In genomic region chr17:82370471-82371332, GRCh38 we compare ENCODE assay signal across 8 cellular contexts. TPM values are rescaled to one million over a fixed set of nuclear protein-coding genes. Genes with fewer than 3 reads are reported as not detected.
DNase-seq lines count a peak whose midpoint lies in the region; ATAC-seq, FAIRE-seq and TF ChIP-seq lines count a peak whose summit lies in the region.

No MANE protein-coding gene starts in this region.

- H3K4me1 Mint-ChIP-seq in T-helper 17 cell, result peaks cover 13% of the 10 kb centered on the region
- peaks cover 8% of the 10 kb centered on the region for H3K4me1 Mint-ChIP-seq in glutamatergic neuron (ENCODE audit: low read depth, unreplicated experiment)

- no peak for TF ChIP-seq CTCF in glutamatergic neuron (IDR thresholded peaks at IDR 0.05; ENCODE audit: partially characterized antibody, unreplicated experiment)

- no peaks in the 10 kb centered on the region for H3K9me3 ChIP-seq in T-helper 17 cell (ENCODE audit: control insufficient read depth, low read length, poor library complexity, severe bottlenecking)

- no peak overlapping the region for H3K27ac Mint-ChIP-seq in T-helper 17 cell
- H3K27ac Mint-ChIP-seq in glutamatergic neuron (ENCODE audit: unreplicated experiment), result no peak overlapping the region

- H3K27ac ChIP-seq in skin epidermis, result no peak overlapping the region

- ATAC-seq in T-helper 17 cell, result peak; percentile 41
- no peak for ATAC-seq in GM18498 (IDR thresholded peaks at IDR 0.05; ENCODE audit: unreplicated experiment)

- H3K9me3 Mint-ChIP-seq in glutamatergic neuron (ENCODE audit: unreplicated experiment), result peaks cover 3% of the 10 kb centered on the region

- H3K4me3 Mint-ChIP-seq in T-helper 17 cell, result peak overlapping the region; percentile 88
- peak overlapping the region; percentile 49 for H3K4me3 Mint-ChIP-seq in glutamatergic neuron (ENCODE audit: unreplicated experiment)

- H3K4me3 ChIP-seq in skin epidermis, result peak overlapping the region in 5 of 7 experiments; percentile 9 to 31 (median 25)

- DNase-seq in GM18507 (ENCODE audit: extremely low spot score, insufficient read length, low read depth) (no peak), T-helper 17 cell (no peak), glutamatergic neuron (no peak), HuH-7.5 (ENCODE audit: low spot score) (no peak), OCI-M2 (lab: John Stamatoyannopoulos, UW; ENCODE audit: unreplicated experiment) (no peak), NCI-H1092 (lab: John Stamatoyannopoulos, UW) (no peak)

- H3K27me3 Mint-ChIP-seq in T-helper 17 cell (peaks cover 51% of the 10 kb centered on the region), glutamatergic neuron (ENCODE audit: unreplicated experiment) (peaks cover 10% of the 10 kb centered on the region)

- peak; percentile 84 for FAIRE-seq in GM18507 (lab: Jason Lieb, UNC)

- H3K36me3 Mint-ChIP-seq in T-helper 17 cell (ENCODE audit: low read depth), result peaks cover 2% of the 10 kb centered on the region
- H3K36me3 Mint-ChIP-seq in glutamatergic neuron (ENCODE audit: unreplicated experiment), result no peaks in the 10 kb centered on the region

RNA-seq across cellular contexts. Expression of gene UTS2R, which starts 0.9 kb away (rescaled TPM):
- total RNA-seq in T-helper 17 cell (not detected), glutamatergic neuron (ENCODE audit: unreplicated experiment) (7.2 TPM)

RNA-seq across cellular contexts. Expression of gene TEX19, which starts 11.7 kb away (rescaled TPM):
- total RNA-seq in T-helper 17 cell (not detected), glutamatergic neuron (ENCODE audit: unreplicated experiment) (not detected)

RNA-seq across cellular contexts. Expression of gene SECTM1, which starts 37.1 kb away (rescaled TPM):
- total RNA-seq in T-helper 17 cell (1 to 10 TPM; 4.4 to 6.0 TPM), glutamatergic neuron (ENCODE audit: unreplicated experiment) (0.29 TPM)

RNA-seq across cellular contexts. Expression of gene HEXD, which starts 47.4 kb away (rescaled TPM):
- total RNA-seq in T-helper 17 cell (10 to 100 TPM; 32.2 to 33.4 TPM), glutamatergic neuron (ENCODE audit: unreplicated experiment) (58.7 TPM)

RNA-seq across cellular contexts. Expression of gene OGFOD3, which starts 47.7 kb away (rescaled TPM):
- 10 to 100 TPM; 15.8 to 16.5 TPM for total RNA-seq in T-helper 17 cell
- total RNA-seq in glutamatergic neuron (ENCODE audit: unreplicated experiment), result 23.0 TPM
